Comparison of ENCODE assay signal across 8 cellular contexts in genomic region chr20:17614176-17614811, GRCh38. TPM values are rescaled to one million over a fixed set of nuclear protein-coding genes. Genes with fewer than 3 reads are reported as not detected.
A peak's percentile ranks its signal among the peaks of the same experiment; 100 is the strongest.
DNase-seq lines count a peak whose midpoint lies in the region; ATAC-seq and TF ChIP-seq lines count a peak whose summit lies in the region.

No MANE protein-coding gene starts in this region.

- POLR2A ChIA-PET in SK-N-SH (lab: Yijun Ruan, JAX): no interaction called here

- H3K27me3 ChIP-seq in SK-N-SH (ENCODE audit: insufficient read depth) (no peaks in the 10 kb centered on the region), tibial artery (no peaks in the 10 kb centered on the region)

- H3K4me1 ChIP-seq in SK-N-SH (ENCODE audit: control insufficient read depth in 1 of 2, insufficient read depth in 2 of 2, low read depth in 1 of 2, low read length in 1 of 2) (no peaks in the 10 kb centered on the region), tibial artery (peaks cover 13 to 86% (median 76%) of the 10 kb centered on the region in 4 donors)

- ATAC-seq in SK-N-SH treated with all-trans-retinoic acid at 6 μM for 48 hours (no peak), GM21723 (IDR thresholded peaks at IDR 0.05; ENCODE audit: unreplicated experiment) (no peak), GM21717 (IDR thresholded peaks at IDR 0.05; ENCODE audit: unreplicated experiment) (no peak)

- peaks cover 19% of the 10 kb centered on the region; the same call in 1 of the 2 replicates for H4K20me1 ChIP-seq in SK-N-SH (ENCODE audit: insufficient read depth)

- H3F3A ChIP-seq in SK-N-SH (replicated peaks; ENCODE audit: insufficient read depth): peaks cover 14% of the 10 kb centered on the region

- no peak overlapping the region for H3K9ac ChIP-seq in SK-N-SH

- TF ChIP-seq CTCF in SK-N-SH (IDR thresholded peaks at IDR 0.05): no peak
- TF ChIP-seq CTCF in tibial artery (IDR thresholded peaks at IDR 0.05): no peak

- H3K4me2 ChIP-seq in SK-N-SH: no peak overlapping the region

- DNase-seq in SK-N-SH (peak; percentile 14), islet precursor cell (peak; percentile 58), tibial artery (peak; percentile 83 to 95), GDM1 (lab: John Stamatoyannopoulos, UW) (no peak)
- DNase-seq in activated CD8-positive, alpha-beta memory T cell treated with anti-CD3 and anti-CD28 coated beads, Interleukin-2, amount 50 U/mL, for 48 hours: peak; percentile 48

- no peak overlapping the region for H3K4me3 ChIP-seq in SK-N-SH (ENCODE audit: low read depth in 2 of 2, low read length in 1 of 2)
- peak overlapping the region; percentile 32 to 37 for H3K4me3 ChIP-seq in tibial artery

- CTCF ChIA-PET in SK-N-SH (lab: Yijun Ruan, JAX): interaction anchor here (1.0 to 8.7 kb wide), 2 partner anchors 77 to 399 kb away, joined by 3 to 96 read pairs; no protein-coding TSS in a partner anchor

- H3K36me3 ChIP-seq in SK-N-SH (replicated peaks in 1 of 2; ENCODE audit: control insufficient read depth in 1 of 2, insufficient read depth in 2 of 2, low read length in 1 of 2): peaks cover 0 to 37% of the 10 kb centered on the region in 2 experiments
- H3K36me3 ChIP-seq in tibial artery: peaks cover 21 to 54% (median 43%) of the 10 kb centered on the region in 3 donors

- intact Hi-C loops in tibial artery (cut with DNase I; ENCODE audit: low total_unique reads): loop anchor here (5.0 kb wide), 1 partner anchor 37 kb away; no protein-coding TSS in a partner anchor

- H2AFZ ChIP-seq in SK-N-SH (ENCODE audit: low read depth): no peak overlapping the region

- H3K79me2 ChIP-seq in SK-N-SH (ENCODE audit: insufficient read depth): no peaks in the 10 kb centered on the region

- H3K27ac ChIP-seq in SK-N-SH (ENCODE audit: low read depth in 2 of 2, low read length in 1 of 2): no peak overlapping the region
- peak overlapping the region; percentile 80 to 95 for H3K27ac ChIP-seq in tibial artery

- TF ChIP-seq EP300 in SK-N-SH (IDR thresholded peaks at IDR 0.05; ENCODE audit: borderline replicate concordance in 1 of 2, low read depth in 1 of 2, low read length in 1 of 2): no peak

- H3K9me3 ChIP-seq in SK-N-SH: no peaks in the 10 kb centered on the region
- no peaks in the 10 kb centered on the region for H3K9me3 ChIP-seq in tibial artery

- TF ChIP-seq RAD21 in SK-N-SH (IDR thresholded peaks at IDR 0.05; ENCODE audit: low read length): no peak

- H3K9me2 ChIP-seq in SK-N-SH: no peaks in the 10 kb centered on the region

- WGBS in SK-N-SH (ENCODE audit: low lambda C conversion rate): 82% methylated on average over 12 of the region's 20 CpGs

TF ChIP-seq in SK-N-SH, 30 proteins besides CTCF, POLR2A, EP300 and RAD21 (continues in another document):
- TF ChIP-seq MEF2A (IDR thresholded peaks at IDR 0.05; ENCODE audit: borderline replicate concordance, low read depth) (no peak), TAF1 (IDR thresholded peaks at IDR 0.05; ENCODE audit: borderline replicate concordance, low read depth, low read length) (no peak), TCF12 (IDR thresholded peaks at IDR 0.05) (no peak), YY1 (IDR thresholded peaks at IDR 0.05; ENCODE audit: low read depth) (no peak), TEAD4 (IDR thresholded peaks at IDR 0.05; ENCODE audit: borderline replicate concordance, insufficient read depth) (no peak), FOXJ3 (CRISPR knock-in tag; IDR thresholded peaks at IDR 0.05) (no peak), CHD2 (IDR thresholded peaks at IDR 0.05; ENCODE audit: low read length, partially characterized antibody) (no peak), REST (IDR thresholded peaks at IDR 0.05; ENCODE audit: low read depth, low read length) (no peak), POLR2AphosphoS5 (IDR thresholded peaks at IDR 0.05; ENCODE audit: low read depth, low read length) (no peak), GATA2 (CRISPR knock-in tag; IDR thresholded peaks at IDR 0.05) (no peak), SMC3 (IDR thresholded peaks at IDR 0.05; ENCODE audit: low read depth, low read length) (no peak), JUND (IDR thresholded peaks at IDR 0.05) (no peak), ELF1 (IDR thresholded peaks at IDR 0.05) (no peak)

TF ChIP-seq in SK-N-SH treated with all-trans-retinoic acid at 6 μM for 48 hours, 23 proteins besides CTCF, POLR2A, EP300 and RAD21:
- TF ChIP-seq CSDC2 (CRISPR knock-in tag; IDR thresholded peaks at IDR 0.05) (no peak), ZFP3 (CRISPR knock-in tag; IDR thresholded peaks at IDR 0.05) (no peak), TCF4 (CRISPR knock-in tag; IDR thresholded peaks at IDR 0.05; ENCODE audit: borderline replicate concordance) (no peak), ARNTL (CRISPR knock-in tag; IDR thresholded peaks at IDR 0.05; ENCODE audit: borderline replicate concordance, low read depth) (no peak), ZNF8 (CRISPR knock-in tag; IDR thresholded peaks at IDR 0.05) (no peak), BACH2 (CRISPR knock-in tag; IDR thresholded peaks at IDR 0.05; ENCODE audit: borderline replicate concordance) (no peak), OSR1 (CRISPR knock-in tag; IDR thresholded peaks at IDR 0.05) (no peak), PPARA (CRISPR knock-in tag; IDR thresholded peaks at IDR 0.05; ENCODE audit: borderline replicate concordance) (no peak), RARB (CRISPR knock-in tag; IDR thresholded peaks at IDR 0.05) (no peak), SNAI2 (CRISPR knock-in tag; IDR thresholded peaks at IDR 0.05) (no peak), TSHZ2 (CRISPR knock-in tag; IDR thresholded peaks at IDR 0.05) (no peak)

RNA-seq across cellular contexts. Expression of gene DSTN, which starts 44.4 kb away (rescaled TPM):
- 151 and 167 TPM in 2 replicates for polyA plus RNA-seq in SK-N-SH (2012; rRNA removed)
- 249 and 348 TPM in 2 replicates for polyA plus RNA-seq in SK-N-SH (2012; cell fraction: cytosol; rRNA removed)
- 57.6 and 74.2 TPM in 2 replicates for polyA plus RNA-seq in SK-N-SH (2012; cell fraction: nucleus; rRNA removed)

Comparison
In these comparisons a context has a peak if more than half of its experiments do, and no peak if none do; other contexts are left out.
1. H3K27ac ChIP-seq: peak in tibial artery (2 of 2); none in SK-N-SH (0 of 2).
2. H3K4me3 ChIP-seq: peak in tibial artery (2 of 2); none in SK-N-SH (0 of 2).